In genomic region chr11:16412525-16413194, GRCh38 we compare ENCODE assay signal across 17 cellular contexts. TPM values are rescaled to one million over a fixed set of nuclear protein-coding genes. Genes with fewer than 3 reads are reported as not detected.
DNase-seq lines count a peak whose midpoint lies in the region; ATAC-seq and TF ChIP-seq lines count a peak whose summit lies in the region.
"Had no signal": no experiment of that assay in that cellular context is flagged by ENCODE, and none has a peak within 500 bp of the region (broad histone marks: within the 10 kb centered on the region; RNA-seq: fewer than 3 reads in every experiment).

No MANE protein-coding gene starts in this region.

- no peak for TF ChIP-seq POLR2A in GM18505 (IDR thresholded peaks at IDR 0.05; ENCODE audit: borderline replicate concordance, extremely low read depth, insufficient read depth, insufficient read length)
- no peak for TF ChIP-seq POLR2A in upper lobe of left lung (IDR thresholded peaks at IDR 0.05)

- intact Hi-C loops in posterior cingulate gyrus (cut with DNase I), result no loop called here

- DNase-seq in posterior cingulate gyrus (no peak), T-helper 2 cell (no peak), upper lobe of left lung (no peak)
- DNase-seq in activated CD4-positive, alpha-beta T cell treated with anti-CD3 and anti-CD28 coated beads, Interleukin-2, amount 50 U/mL, for 48 hours, result no peak
- DNase-seq: activated CD4-positive, alpha-beta T cell treated with anti-CD3 and anti-CD28 coated beads for 4 hours; activated T-cell treated with anti-CD3 and anti-CD28 coated beads for 4 hours; IMR-90; left colon; NCI-H2227 treated with DMSO at 0.1 percent for 48 hours; SHP77; stimulated activated naive CD4-positive, alpha-beta T cell had no signal

- no peak for TF ChIP-seq CTCF in upper lobe of left lung (IDR thresholded peaks at IDR 0.05)

- no peak overlapping the region for H3K27ac ChIP-seq in upper lobe of left lung
- H3K27ac ChIP-seq: breast epithelium, parathyroid adenoma had no signal

- TF ChIP-seq EP300 in upper lobe of left lung (IDR thresholded peaks at IDR 0.05), result no peak

- no peaks in the 10 kb centered on the region for H3K27me3 ChIP-seq in upper lobe of left lung
- H3K27me3 ChIP-seq: breast epithelium had no signal

- H3K4me1 ChIP-seq in upper lobe of left lung, result no peaks in the 10 kb centered on the region
- H3K4me1 ChIP-seq: breast epithelium, parathyroid adenoma had no signal

- H3K9me3 ChIP-seq in upper lobe of left lung, result no peaks in the 10 kb centered on the region
- H3K9me3 ChIP-seq: breast epithelium had no signal

- WGBS in upper lobe of left lung, 2 donors, result 50 to 55% methylated on average over 1 of the region's 1 CpG

- H3K36me3 ChIP-seq in upper lobe of left lung, result no peaks in the 10 kb centered on the region
- H3K36me3 ChIP-seq: breast epithelium had no signal

- ATAC-seq in GM18505 (IDR thresholded peaks at IDR 0.05; ENCODE audit: unreplicated experiment), result peak; percentile 79
- ATAC-seq in GM19455 (IDR thresholded peaks at IDR 0.05; ENCODE audit: unreplicated experiment), result peak; percentile 59
- ATAC-seq in HG02763 (IDR thresholded peaks at IDR 0.05; ENCODE audit: unreplicated experiment), result peak; percentile 74
- peak; percentile 70 for ATAC-seq in HG03575 (IDR thresholded peaks at IDR 0.05; ENCODE audit: extremely low read depth, insufficient number of reproducible peaks, low FRiP score, unreplicated experiment)
- ATAC-seq in upper lobe of left lung (ENCODE audit: low FRiP score in 2 of 2), result no peak
- ATAC-seq: left colon had no signal

- H3K4me3 ChIP-seq in upper lobe of left lung, result no peak overlapping the region
- H3K4me3 ChIP-seq: breast epithelium had no signal

RNA-seq across cellular contexts. Expression of gene SOX6, which starts 56.3 kb away (rescaled TPM):
- 10 to 100 TPM in 2 of 6 donors, 1 to 10 TPM in 4; 2.9 to 21.0 (median 4.9) TPM for total RNA-seq in upper lobe of left lung

Comparison
In these comparisons a context has a peak if more than half of its experiments do, and no peak if none do; other contexts are left out.
1. ATAC-seq: peak in GM18505 (single experiment), GM19455 (single experiment), HG02763 (single experiment) and HG03575 (single experiment); none in upper lobe of left lung (0 of 2).